8 cellular contexts compared by ENCODE assay signal in genomic region chr7:134293029-134293740, GRCh38. TPM values are rescaled to one million over a fixed set of nuclear protein-coding genes. Genes with fewer than 3 reads are reported as not detected.
DNase-seq lines count a peak whose midpoint lies in the region; ATAC-seq and TF ChIP-seq lines count a peak whose summit lies in the region.

No MANE protein-coding gene starts in this region.

- no peak overlapping the region for H3K27ac ChIP-seq in heart right ventricle

- no peaks in the 10 kb centered on the region for H3K9me3 ChIP-seq in heart right ventricle

- H3K36me3 ChIP-seq in heart right ventricle: peaks cover 0 to 64% (median 22%) of the 10 kb centered on the region in 9 donors

- intact Hi-C loops in heart right ventricle (cut with DNase I): no loop called here

- H3K27me3 ChIP-seq in heart right ventricle: no peaks in the 10 kb centered on the region

- H3K4me3 ChIP-seq in heart right ventricle: no peak overlapping the region

- no peaks in the 10 kb centered on the region for H3K4me1 ChIP-seq in heart right ventricle

- TF ChIP-seq CTCF in GM10266 (IDR thresholded peaks at IDR 0.05; ENCODE audit: control insufficient read depth, insufficient read depth, low read depth, missing control alignments) (no peak), heart right ventricle (IDR thresholded peaks at IDR 0.05) (no peak)

- DNase-seq in GM10266 (ENCODE audit: extremely low spot score): peak; percentile 63
- no peak for DNase-seq in heart right ventricle
- DNase-seq in DMS53 treated with DMSO at 0.1 percent for 48 hours (lab: John Stamatoyannopoulos, UW; ENCODE audit: unreplicated experiment): no peak
- DNase-seq in NCI-H2081 (lab: John Stamatoyannopoulos, UW): no peak
- DNase-seq in activated naive CD4-positive, alpha-beta T cell (lab: John Stamatoyannopoulos, UW): no peak
- no peak for DNase-seq in GOT3 (lab: John Stamatoyannopoulos, UW)

- 87 to 93% methylated on average over 12 of the region's 12 CpGs for WGBS in heart right ventricle, 2 donors

- peak; percentile 100 for ATAC-seq in GM21390 (IDR thresholded peaks at IDR 0.05; ENCODE audit: unreplicated experiment)
- peak; percentile 100 for ATAC-seq in HG03442 (IDR thresholded peaks at IDR 0.05; ENCODE audit: unreplicated experiment)
- ATAC-seq in heart right ventricle: peak in 6 of 8 donors; percentile 42 to 79 (median 56)

RNA-seq across cellular contexts. Expression of gene SLC35B4, which starts 23.5 kb away (rescaled TPM):
- 1 to 10 TPM; 2.4 to 7.9 (median 5.0) TPM for total RNA-seq in heart right ventricle
- 1 to 10 TPM; 2.4 to 4.4 TPM for polyA plus RNA-seq in heart right ventricle
